In the genomic region with DNA sequence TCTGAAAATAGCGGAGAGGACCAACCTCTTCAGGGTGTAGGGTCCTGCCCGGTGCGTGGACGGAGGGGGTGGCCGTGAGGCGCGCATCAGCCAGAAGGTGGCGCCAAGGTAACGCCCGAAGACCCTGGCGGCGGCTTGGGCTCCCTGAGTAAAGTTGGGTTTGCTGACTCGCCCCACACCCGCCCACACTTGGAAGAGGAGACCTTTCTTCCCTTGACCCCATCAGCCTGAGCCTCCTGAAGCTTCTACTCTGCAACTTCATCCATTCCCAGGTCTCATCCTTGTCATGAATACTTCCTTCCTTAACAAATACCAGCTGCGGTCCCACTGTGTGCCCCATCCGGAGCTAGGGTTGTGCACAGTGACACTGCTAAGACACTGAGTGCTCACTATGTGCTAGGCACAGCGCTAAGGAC, we compare ENCODE assay signal across 8 cellular contexts. TPM values are rescaled to one million over a fixed set of nuclear protein-coding genes. Genes with fewer than 3 reads are reported as not detected.
DNase-seq lines count a peak whose midpoint lies in the region; ATAC-seq and TF ChIP-seq lines count a peak whose summit lies in the region.

No MANE protein-coding gene starts in this region.

- no peak overlapping the region for H3K4me3 Mint-ChIP-seq in GM23338

- H3K9me2 ChIP-seq in GM23338 (ENCODE audit: insufficient read depth), result no peaks in the 10 kb centered on the region

- H3F3A ChIP-seq in GM23338 (replicated peaks; ENCODE audit: low read depth), result no peaks in the 10 kb centered on the region

- no peaks in the 10 kb centered on the region for H3K9me3 ChIP-seq in BE2C

- peaks cover 14% of the 10 kb centered on the region for H3K4me1 Mint-ChIP-seq in GM23338

- no peaks in the 10 kb centered on the region for H3K36me3 Mint-ChIP-seq in GM23338 (ENCODE audit: low read depth)

- no peaks in the 10 kb centered on the region; the same call in 1 of the 2 replicates for H4K20me1 ChIP-seq in GM23338 (replicated peaks; ENCODE audit: insufficient read depth)

- H2AFZ ChIP-seq in GM23338, result peak overlapping the region; percentile 28; the same call in 1 of the 2 replicates

- peak; percentile 87 for TF ChIP-seq CTCF in BE2C (IDR thresholded peaks at IDR 0.05; ENCODE audit: low read depth, low read length)
- TF ChIP-seq CTCF in GM23338 (conservative IDR thresholded peaks at IDR 0.05; ENCODE audit: low read depth in 2 of 2), result peak; percentile 81 to 97
- TF ChIP-seq CTCF in WI38 (IDR thresholded peaks at IDR 0.05; ENCODE audit: low read depth, low read length), result peak; percentile 78
- peak; percentile 92 for TF ChIP-seq CTCF in kidney epithelial cell (IDR thresholded peaks at IDR 0.05; ENCODE audit: insufficient read depth, low read length, poor library complexity, severe bottlenecking)

- H3K36me3 ChIP-seq in BE2C (no peaks in the 10 kb centered on the region), GM23338 (ENCODE audit: insufficient read depth) (no peaks in the 10 kb centered on the region), kidney epithelial cell (ENCODE audit: control insufficient read depth, insufficient read depth, low read length) (no peaks in the 10 kb centered on the region)

- no peaks in the 10 kb centered on the region for H3K79me2 ChIP-seq in GM23338 (replicated peaks; ENCODE audit: insufficient read depth)

- no peak overlapping the region for H3K27ac Mint-ChIP-seq in GM23338

- H3K4me3 ChIP-seq in BE2C (ENCODE audit: low read depth, low read length), result no peak overlapping the region
- H3K4me3 ChIP-seq in GM23338, result no peak overlapping the region
- H3K4me3 ChIP-seq in WI38 (ENCODE audit: low read depth, low read length), result no peak overlapping the region
- H3K4me3 ChIP-seq in kidney epithelial cell (ENCODE audit: low read depth, low read length), result no peak overlapping the region

- H3K27me3 ChIP-seq in BE2C (peaks cover 28% of the 10 kb centered on the region), GM23338 (ENCODE audit: insufficient read depth) (peaks cover 11% of the 10 kb centered on the region; the same call in 1 of the 2 replicates), kidney epithelial cell (ENCODE audit: control insufficient read depth, insufficient read depth, low read length) (peaks cover 23% of the 10 kb centered on the region)

- H3K27me3 Mint-ChIP-seq in GM23338 (ENCODE audit: insufficient read depth, low read depth, poor library complexity), result peaks cover 16% of the 10 kb centered on the region

- ATAC-seq in GM23338, result peak; percentile 89
- ATAC-seq in HG03439 (IDR thresholded peaks at IDR 0.05; ENCODE audit: unreplicated experiment), result no peak

- in situ Hi-C loops in T47D (cut with HindIII; ENCODE audit: low pct_unique_long_range_greater_than_20kb, low sequenced_read_pairs), result loop anchor here (25.0 kb wide), 1 partner anchor 305 kb away; no protein-coding TSS in a partner anchor

- DNase-seq in BE2C, result peak; percentile 82
- peak; percentile 87 for DNase-seq in GM23338 (ENCODE audit: low spot score)
- DNase-seq in NCI-H2171 (lab: John Stamatoyannopoulos, UW), result peak; percentile 77
- DNase-seq in T47D (ENCODE audit: low read depth in 1 of 2, low spot score in 1 of 2), result peak; percentile 61 to 71
- no peak for DNase-seq in kidney epithelial cell (ENCODE audit: low read depth)
- DNase-seq in stimulated activated CD4-positive, alpha-beta T cell treated with anti-CD3 and anti-CD28 coated beads, Interleukin-1b, Interleukin-23, amount 100 ng/mL, for 4 hours (ENCODE audit: low read depth in 2 of 2), result peak; percentile 23 to 48

- no peaks in the 10 kb centered on the region; the same call in 2 of the 3 replicates for H3K9me3 Mint-ChIP-seq in GM23338

- no peak overlapping the region for H3K27ac ChIP-seq in GM23338 (ENCODE audit: low read depth)

- H3K4me2 ChIP-seq in GM23338, result no peak overlapping the region

- peaks cover 3% of the 10 kb centered on the region for H3K4me1 ChIP-seq in BE2C
- peaks cover 4% of the 10 kb centered on the region; the same call in 1 of the 2 replicates for H3K4me1 ChIP-seq in GM23338 (ENCODE audit: insufficient read depth)

TF ChIP-seq in GM23338, 12 proteins besides CTCF, POLR2A, EP300 and RAD21 (continues in another document):
- TF ChIP-seq POLR2AphosphoS5 (IDR thresholded peaks at IDR 0.05; ENCODE audit: low read depth) (no peak), ZNF462 (CRISPR knock-in tag; IDR thresholded peaks at IDR 0.05) (no peak), EZH2phosphoT487 (IDR thresholded peaks at IDR 0.05; ENCODE audit: unreplicated experiment) (no peak), CREB1 (CRISPR knock-in tag; IDR thresholded peaks at IDR 0.05; ENCODE audit: low read depth) (no peak), ZNF331 (CRISPR knock-in tag; IDR thresholded peaks at IDR 0.05; ENCODE audit: low read depth) (no peak), ETS1 (IDR thresholded peaks at IDR 0.05) (no peak)

RNA-seq across cellular contexts. Expression of gene CD40, which starts 14.6 kb away (rescaled TPM):
- polyA plus RNA-seq in BE2C (2012; ENCODE audit: insufficient read depth, insufficient read length, low read depth), result 0.39 TPM
- total RNA-seq in GM23338 (2014; rRNA removed; shearing (Covaris generic)), result 9.9 and 15.4 TPM in 2 replicates
- 17.9 and 18.9 TPM in 2 replicates for polyA plus RNA-seq in GM23338 (2016; fragmentation: Nextera tagmentation; extraction: Ambion mirVana)
- total RNA-seq in kidney epithelial cell, result 57.6 and 58.3 TPM in 2 replicates

RNA-seq across cellular contexts. Expression of gene NCOA5, which starts 43.0 kb away (rescaled TPM):
- 37.4 TPM for polyA plus RNA-seq in BE2C (2012; ENCODE audit: insufficient read depth, insufficient read length, low read depth)
- total RNA-seq in GM23338 (2014; rRNA removed; shearing (Covaris generic)), result 22.8 and 24.6 TPM in 2 replicates
- polyA plus RNA-seq in GM23338 (2016; fragmentation: Nextera tagmentation; extraction: Ambion mirVana), result 8.4 and 10.1 TPM in 2 replicates
- 30.5 and 31.4 TPM in 2 replicates for total RNA-seq in kidney epithelial cell
